ENCODE assay signal across 9 cellular contexts in the genomic region with DNA sequence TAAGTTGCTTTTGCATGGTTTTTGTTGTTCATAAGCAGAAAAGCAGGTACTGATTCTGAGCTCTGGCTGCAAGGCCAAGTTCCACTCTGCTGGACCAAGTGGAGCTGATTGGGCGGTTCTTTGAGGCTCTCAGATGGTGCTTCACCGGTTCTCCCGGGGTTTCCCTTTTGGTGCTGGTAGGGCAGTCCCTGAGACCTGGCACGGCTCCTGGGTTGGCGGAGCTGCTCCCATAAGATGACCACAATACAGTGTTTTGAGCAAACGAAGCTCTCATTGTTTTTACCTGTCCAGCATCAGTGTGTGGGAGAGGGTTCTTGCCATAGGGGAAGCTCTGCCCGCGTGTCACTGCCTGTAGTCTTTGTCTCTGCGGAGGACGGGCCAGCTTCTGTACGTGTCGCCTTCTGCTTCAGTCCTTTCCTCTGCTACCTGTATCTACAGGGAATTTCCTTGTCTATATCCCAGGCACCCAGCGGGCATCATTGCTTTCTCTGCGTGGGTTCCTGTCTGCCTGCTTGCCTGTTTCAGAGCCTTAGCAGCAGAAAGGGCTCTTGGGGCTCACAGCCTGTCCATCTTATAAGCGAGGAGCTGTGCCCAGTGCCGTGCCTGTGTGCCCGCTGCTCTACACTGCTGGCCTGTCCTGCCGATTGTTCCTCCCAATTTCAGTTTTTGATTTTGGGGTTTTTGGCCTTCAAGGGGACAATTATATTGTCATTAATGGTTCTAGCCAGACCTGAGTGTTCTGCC. TPM values are rescaled to one million over a fixed set of nuclear protein-coding genes. Genes with fewer than 3 reads are reported as not detected.
A peak's percentile ranks its signal among the peaks of the same experiment; 100 is the strongest.
DNase-seq lines count a peak whose midpoint lies in the region; ATAC-seq and TF ChIP-seq lines count a peak whose summit lies in the region.
"Had no signal": no experiment of that assay in that cellular context is flagged by ENCODE, and none has a peak within 500 bp of the region (broad histone marks: within the 10 kb centered on the region; RNA-seq: fewer than 3 reads in every experiment).

No MANE protein-coding gene starts in this region.

- DNase-seq in activated CD4-positive, alpha-beta T cell treated with anti-CD3 and anti-CD28 coated beads for 36 hours, result peak; percentile 52
- no peak for DNase-seq in activated CD4-positive, alpha-beta T cell treated with anti-CD3 and anti-CD28 coated beads for 4 hours
- DNase-seq in activated CD4-positive, alpha-beta memory T cell treated with anti-CD3 and anti-CD28 coated beads for 36 hours, result peak; percentile 58
- DNase-seq in hepatocyte (ENCODE audit: low spot score), result no peak
- no peak for DNase-seq in stimulated activated naive B cell treated with anti-CD40 and anti-IgM and Interleukin-4, amounts not matched to agents 10 μg/mL and 1 μg/mL and 100 μg/mL, for 72 hours
- DNase-seq: NCI-H1694 treated with DMSO at 0.1 percent for 48 hours had no signal

- H3K4me3 Mint-ChIP-seq in activated CD4-positive, alpha-beta T cell treated with anti-CD3 and anti-CD28 coated beads for 36 hours, result peak overlapping the region; percentile 86
- H3K4me3 Mint-ChIP-seq in activated CD4-positive, alpha-beta memory T cell treated with anti-CD3 and anti-CD28 coated beads for 36 hours, result peak overlapping the region; percentile 93
- peak overlapping the region; percentile 90 for H3K4me3 Mint-ChIP-seq in stimulated activated naive B cell treated with anti-CD40 and anti-IgM and Interleukin-4, amounts not matched to agents 10 μg/mL and 1 μg/mL and 100 μg/mL, for 72 hours

- H3K4me2 ChIP-seq in hepatocyte, result peak overlapping the region; percentile 94

- TF ChIP-seq CTCF in hepatocyte (IDR thresholded peaks at IDR 0.05; ENCODE audit: poor library complexity), result no peak

- H3K27ac ChIP-seq in hepatocyte, result no peak overlapping the region

- peaks cover 25% of the 10 kb centered on the region for H3K4me1 ChIP-seq in hepatocyte (ENCODE audit: insufficient read depth)

- peak overlapping the region; percentile 54 for H3K4me3 ChIP-seq in hepatocyte

- intact Hi-C loops in activated CD4-positive, alpha-beta T cell treated with anti-CD3 and anti-CD28 coated beads for 36 hours (cut with DNase I, micrococcal nuclease), result loop anchor here (2.0 to 10.0 kb wide), 2 partner anchors 14 to 1792 kb away; partner anchors contain the start of gene MYADM (in 1 of the 2)
- intact Hi-C loops in activated CD4-positive, alpha-beta memory T cell treated with anti-CD3 and anti-CD28 coated beads for 36 hours (cut with micrococcal nuclease), result loop anchor here (10.0 kb wide), 2 partner anchors 658 to 1212 kb away; partner anchors contain the start of genes LENG8 and ZSCAN5A

- H3K27ac Mint-ChIP-seq in activated CD4-positive, alpha-beta T cell treated with anti-CD3 and anti-CD28 coated beads for 36 hours, result peak overlapping the region; percentile 92
- peak overlapping the region; percentile 100 for H3K27ac Mint-ChIP-seq in activated CD4-positive, alpha-beta memory T cell treated with anti-CD3 and anti-CD28 coated beads for 36 hours
- peak overlapping the region; percentile 31 for H3K27ac Mint-ChIP-seq in stimulated activated naive B cell treated with anti-CD40 and anti-IgM and Interleukin-4, amounts not matched to agents 10 μg/mL and 1 μg/mL and 100 μg/mL, for 72 hours

- peaks cover 31% of the 10 kb centered on the region for H3K4me1 Mint-ChIP-seq in activated CD4-positive, alpha-beta T cell treated with anti-CD3 and anti-CD28 coated beads for 36 hours
- H3K4me1 Mint-ChIP-seq in activated CD4-positive, alpha-beta memory T cell treated with anti-CD3 and anti-CD28 coated beads for 36 hours (ENCODE audit: low read depth), result peaks cover 29% of the 10 kb centered on the region
- peaks cover 31 to 56% of the 10 kb centered on the region in 2 donors for H3K4me1 Mint-ChIP-seq in stimulated activated naive B cell treated with anti-CD40 and anti-IgM and Interleukin-4, amounts not matched to agents 10 μg/mL and 1 μg/mL and 100 μg/mL, for 72 hours

- H3K36me3 ChIP-seq in hepatocyte (replicated peaks; ENCODE audit: insufficient read depth, low read depth), result no peaks in the 10 kb centered on the region

- 76% methylated on average over 18 of the region's 18 CpGs for WGBS in hepatocyte (ENCODE audit: low lambda C conversion rate, missing lambda C conversion rate)

- no peaks in the 10 kb centered on the region for H3K27me3 Mint-ChIP-seq in activated CD4-positive, alpha-beta T cell treated with anti-CD3 and anti-CD28 coated beads for 36 hours
- no peaks in the 10 kb centered on the region for H3K27me3 Mint-ChIP-seq in activated CD4-positive, alpha-beta memory T cell treated with anti-CD3 and anti-CD28 coated beads for 36 hours
- H3K27me3 Mint-ChIP-seq in stimulated activated naive B cell treated with anti-CD40 and anti-IgM and Interleukin-4, amounts not matched to agents 10 μg/mL and 1 μg/mL and 100 μg/mL, for 72 hours, result no peaks in the 10 kb centered on the region

- CTCF ChIA-PET in activated CD4-positive, alpha-beta T cell treated with anti-CD3 and anti-CD28 coated beads for 36 hours (lab: Charles Lee), result interaction anchor here (0.6 to 2.5 kb wide), 8 partner anchors 9 to 51 kb away, joined by 3 to 19 read pairs (median 4); partner anchors contain the start of genes CCDC106 and ZNF865
- CTCF ChIA-PET in activated CD4-positive, alpha-beta memory T cell treated with anti-CD3 and anti-CD28 coated beads for 36 hours (lab: Charles Lee), result interaction anchor here (0.7 to 2.6 kb wide), 13 partner anchors 9 to 189 kb away, joined by 3 to 23 read pairs (median 4); no protein-coding TSS in a partner anchor

- no peak for ATAC-seq in activated CD4-positive, alpha-beta T cell treated with anti-CD3 and anti-CD28 coated beads for 36 hours
- no peak for ATAC-seq in stimulated activated naive B cell treated with anti-CD40 and anti-IgM and Interleukin-4, amounts not matched to agents 10 μg/mL and 1 μg/mL and 100 μg/mL, for 72 hours (replicated peaks)
- ATAC-seq in HG03095 (IDR thresholded peaks at IDR 0.05; ENCODE audit: unreplicated experiment), result no peak
- no peak for ATAC-seq in HG03469 (IDR thresholded peaks at IDR 0.05; ENCODE audit: unreplicated experiment)
- ATAC-seq in HG03520 (IDR thresholded peaks at IDR 0.05; ENCODE audit: unreplicated experiment), result no peak

- no peak overlapping the region for H2AFZ ChIP-seq in hepatocyte

- H3K79me2 ChIP-seq in hepatocyte, result peaks cover 71% of the 10 kb centered on the region

- H3K27me3 ChIP-seq in hepatocyte, result no peaks in the 10 kb centered on the region

- H3K36me3 Mint-ChIP-seq in activated CD4-positive, alpha-beta T cell treated with anti-CD3 and anti-CD28 coated beads for 36 hours (ENCODE audit: low read depth), result peaks cover 46% of the 10 kb centered on the region
- H3K36me3 Mint-ChIP-seq in activated CD4-positive, alpha-beta memory T cell treated with anti-CD3 and anti-CD28 coated beads for 36 hours, result peaks cover 46% of the 10 kb centered on the region
- H3K36me3 Mint-ChIP-seq in stimulated activated naive B cell treated with anti-CD40 and anti-IgM and Interleukin-4, amounts not matched to agents 10 μg/mL and 1 μg/mL and 100 μg/mL, for 72 hours, result peaks cover 37 to 48% of the 10 kb centered on the region in 2 donors

- peaks cover 62% of the 10 kb centered on the region for H4K20me1 ChIP-seq in hepatocyte (ENCODE audit: insufficient read depth, poor library complexity, severe bottlenecking)

- no peaks in the 10 kb centered on the region for H3K9me2 ChIP-seq in hepatocyte (replicated peaks; ENCODE audit: insufficient read depth)

- no peaks in the 10 kb centered on the region for H3K9me3 Mint-ChIP-seq in activated CD4-positive, alpha-beta T cell treated with anti-CD3 and anti-CD28 coated beads for 36 hours (ENCODE audit: low read depth)
- H3K9me3 Mint-ChIP-seq in activated CD4-positive, alpha-beta memory T cell treated with anti-CD3 and anti-CD28 coated beads for 36 hours, result no peaks in the 10 kb centered on the region
- no peaks in the 10 kb centered on the region for H3K9me3 Mint-ChIP-seq in stimulated activated naive B cell treated with anti-CD40 and anti-IgM and Interleukin-4, amounts not matched to agents 10 μg/mL and 1 μg/mL and 100 μg/mL, for 72 hours

- H3K9me3 ChIP-seq in hepatocyte (ENCODE audit: low read depth), result no peaks in the 10 kb centered on the region

- POLR2A ChIA-PET in activated CD4-positive, alpha-beta T cell treated with anti-CD3 and anti-CD28 coated beads for 36 hours (lab: Charles Lee), result interaction anchor here (0.8 to 1.6 kb wide), 9 partner anchors 9 to 1208 kb away, joined by 3 to 14 read pairs (median 4); partner anchors contain the start of genes LENG8 and ZNF784
- POLR2A ChIA-PET in activated CD4-positive, alpha-beta memory T cell treated with anti-CD3 and anti-CD28 coated beads for 36 hours (lab: Charles Lee), result interaction anchor here (0.6 to 1.6 kb wide), 8 partner anchors 8 to 484 kb away, joined by 3 to 8 read pairs (median 3); partner anchors contain the start of genes EPN1 and ZNF444

RNA-seq across cellular contexts. Expression of gene U2AF2, which starts 2.3 kb away (rescaled TPM):
- total RNA-seq in activated CD4-positive, alpha-beta T cell treated with anti-CD3 and anti-CD28 coated beads for 36 hours, result 100 to 1,000 TPM; 252 to 292 TPM
- total RNA-seq in activated CD4-positive, alpha-beta memory T cell treated with anti-CD3 and anti-CD28 coated beads for 36 hours, result 100 to 1,000 TPM; 249 to 251 TPM
- total RNA-seq in hepatocyte, result 94.6 and 99.6 TPM in 2 replicates
- 16.1 and 18.0 TPM in 2 replicates for polyA plus RNA-seq in hepatocyte

RNA-seq across cellular contexts. Expression of gene CCDC106, which starts 9.2 kb away (rescaled TPM):
- total RNA-seq in activated CD4-positive, alpha-beta T cell treated with anti-CD3 and anti-CD28 coated beads for 36 hours, result 1 to 10 TPM; 6.2 to 6.3 TPM
- 1 to 10 TPM; 3.6 to 4.0 TPM for total RNA-seq in activated CD4-positive, alpha-beta memory T cell treated with anti-CD3 and anti-CD28 coated beads for 36 hours
- 13.0 and 18.3 TPM in 2 replicates for total RNA-seq in hepatocyte
- 30.5 and 31.7 TPM in 2 replicates for polyA plus RNA-seq in hepatocyte

RNA-seq across cellular contexts. Expression of gene ZNF581, which starts 13.7 kb away (rescaled TPM):
- 10 to 100 TPM; 18.9 to 26.9 TPM for total RNA-seq in activated CD4-positive, alpha-beta T cell treated with anti-CD3 and anti-CD28 coated beads for 36 hours
- 10 to 100 TPM; 19.2 to 20.1 TPM for total RNA-seq in activated CD4-positive, alpha-beta memory T cell treated with anti-CD3 and anti-CD28 coated beads for 36 hours
- total RNA-seq in hepatocyte, result 12.2 and 17.3 TPM in 2 replicates
- 14.2 and 22.5 TPM in 2 replicates for polyA plus RNA-seq in hepatocyte

RNA-seq across cellular contexts. Expression of gene ZNF580, which starts 16.4 kb away (rescaled TPM):
- 10 to 100 TPM; 24.2 to 35.6 TPM for total RNA-seq in activated CD4-positive, alpha-beta T cell treated with anti-CD3 and anti-CD28 coated beads for 36 hours
- total RNA-seq in activated CD4-positive, alpha-beta memory T cell treated with anti-CD3 and anti-CD28 coated beads for 36 hours, result 10 to 100 TPM; 23.4 to 23.5 TPM
- 6.1 and 10.1 TPM in 2 replicates for total RNA-seq in hepatocyte
- polyA plus RNA-seq in hepatocyte, result 53.8 and 71.5 TPM in 2 replicates

RNA-seq across cellular contexts. Expression of gene EPN1, which starts 17.9 kb away (rescaled TPM):
- 10 to 100 TPM; 32.5 to 37.1 TPM for total RNA-seq in activated CD4-positive, alpha-beta T cell treated with anti-CD3 and anti-CD28 coated beads for 36 hours
- 10 to 100 TPM; 36.0 to 36.1 TPM for total RNA-seq in activated CD4-positive, alpha-beta memory T cell treated with anti-CD3 and anti-CD28 coated beads for 36 hours
- total RNA-seq in hepatocyte, result 40.2 and 74.8 TPM in 2 replicates
- 154 and 165 TPM in 2 replicates for polyA plus RNA-seq in hepatocyte

Comparison
In these comparisons a context has a peak if more than half of its experiments do, and no peak if none do; other contexts are left out.
1. DNase-seq: peak in activated CD4-positive, alpha-beta T cell treated with anti-CD3 and anti-CD28 coated beads for 36 hours (single experiment) and activated CD4-positive, alpha-beta memory T cell treated with anti-CD3 and anti-CD28 coated beads for 36 hours (single experiment); none in activated CD4-positive, alpha-beta T cell treated with anti-CD3 and anti-CD28 coated beads for 4 hours (0 of 2), hepatocyte (single experiment) and stimulated activated naive B cell treated with anti-CD40 and anti-IgM and Interleukin-4, amounts not matched to agents 10 μg/mL and 1 μg/mL and 100 μg/mL, for 72 hours (single experiment).
2. H3K27ac Mint-ChIP-seq: peak in every context shown above with its lines; median percentile 100 in activated CD4-positive, alpha-beta memory T cell treated with anti-CD3 and anti-CD28 coated beads for 36 hours; 92 in activated CD4-positive, alpha-beta T cell treated with anti-CD3 and anti-CD28 coated beads for 36 hours; 31 in stimulated activated naive B cell treated with anti-CD40 and anti-IgM and Interleukin-4, amounts not matched to agents 10 μg/mL and 1 μg/mL and 100 μg/mL, for 72 hours.
3. Peak in every context shown above with its lines, with median percentiles within 50 percentile points of each other: H3K4me3 Mint-ChIP-seq.